In genomic region chr11:65976216-65977176, GRCh38 we compare ENCODE assay signal across 29 cellular contexts. TPM values are rescaled to one million over a fixed set of nuclear protein-coding genes. Genes with fewer than 3 reads are reported as not detected.
DNase-seq lines count a peak whose midpoint lies in the region; ATAC-seq, FAIRE-seq and TF ChIP-seq lines count a peak whose summit lies in the region.
"Had no signal": no experiment of that assay in that cellular context is flagged by ENCODE, and none has a peak within 500 bp of the region (broad histone marks: within the 10 kb centered on the region; RNA-seq: fewer than 3 reads in every experiment).

No MANE protein-coding gene starts in this region.

- no peaks in the 10 kb centered on the region for H3K27me3 Mint-ChIP-seq in activated CD4-positive, alpha-beta T cell treated with anti-CD3 and anti-CD28 coated beads, Interleukin-2, amount 10 ng/mL, durations not matched to agents 7 days and 5 days
- H3K27me3 Mint-ChIP-seq in WTC11 (ENCODE audit: low read depth), result no peaks in the 10 kb centered on the region
- H3K27me3 Mint-ChIP-seq: activated naive CD8-positive, alpha-beta T cell treated with anti-CD3 and anti-CD28 coated beads, Interleukin-2, amount 10 ng/mL, durations not matched to agents 7 days and 5 days; memory B cell; stimulated activated naive CD8-positive, alpha-beta T cell treated with anti-CD3 and anti-CD28 coated beads, Interleukin-15, Interleukin-2, amounts not matched to agents 100 ng/mL and 50 ng/mL, for 24 hours had no signal

- H3K36me3 Mint-ChIP-seq in activated CD4-positive, alpha-beta T cell treated with anti-CD3 and anti-CD28 coated beads, Interleukin-2, amount 10 ng/mL, durations not matched to agents 7 days and 5 days (ENCODE audit: low read depth), result peaks cover 49% of the 10 kb centered on the region
- H3K36me3 Mint-ChIP-seq in WTC11, result peaks cover 47% of the 10 kb centered on the region

- no peaks in the 10 kb centered on the region for H3K9me3 Mint-ChIP-seq in activated CD4-positive, alpha-beta T cell treated with anti-CD3 and anti-CD28 coated beads, Interleukin-2, amount 10 ng/mL, durations not matched to agents 7 days and 5 days
- no peaks in the 10 kb centered on the region for H3K9me3 Mint-ChIP-seq in WTC11
- H3K9me3 Mint-ChIP-seq: activated naive CD8-positive, alpha-beta T cell treated with anti-CD3 and anti-CD28 coated beads, Interleukin-2, amount 10 ng/mL, durations not matched to agents 7 days and 5 days; CD8-positive, alpha-beta memory T cell; memory B cell; stimulated activated naive CD8-positive, alpha-beta T cell treated with anti-CD3 and anti-CD28 coated beads, Interleukin-15, Interleukin-2, amounts not matched to agents 100 ng/mL and 50 ng/mL, for 24 hours had no signal

- no peak for TF ChIP-seq CTCF in WTC11 (IDR thresholded peaks at IDR 0.05)
- TF ChIP-seq CTCF in mucosa of descending colon (IDR thresholded peaks at IDR 0.05), result no peak
- no peak for TF ChIP-seq CTCF in omental fat pad (IDR thresholded peaks at IDR 0.05)

- no peak for TF ChIP-seq POLR2A in GM12891 (IDR thresholded peaks at IDR 0.05; ENCODE audit: low read depth, low read length)

- no peaks in the 10 kb centered on the region for H3K9me3 ChIP-seq in mucosa of descending colon
- H3K9me3 ChIP-seq: neutrophil, prostate gland had no signal

- peaks cover 7% of the 10 kb centered on the region for H3K36me3 ChIP-seq in mucosa of descending colon (ENCODE audit: low read depth)

- H3K4me1 ChIP-seq in mucosa of descending colon (ENCODE audit: low read depth), result no peaks in the 10 kb centered on the region
- H3K4me1 ChIP-seq: prostate gland had no signal

- DNase-seq in activated CD4-positive, alpha-beta T cell treated with anti-CD3 and anti-CD28 coated beads, Interleukin-2, amount 10 ng/mL, durations not matched to agents 7 days and 5 days, result no peak
- no peak for DNase-seq in activated CD4-positive, alpha-beta T cell treated with anti-CD3 and anti-CD28 coated beads for 48 hours
- DNase-seq in GM12891 (ENCODE audit: insufficient read length, low spot score) (no peak), WTC11 (ENCODE audit: low spot score) (no peak), mucosa of descending colon (peak in 1 of 3 donors; percentile 54), omental fat pad (ENCODE audit: low spot score) (no peak), urothelium cell line (ENCODE audit: low spot score) (no peak)
- no peak for DNase-seq in stimulated activated CD4-positive, alpha-beta T cell treated with anti-CD3 and anti-CD28 coated beads, Interleukin-4, amount 100 ng/mL, for 4 hours
- DNase-seq: 8988T; activated CD4-positive, alpha-beta T cell treated with anti-CD3 and anti-CD28 coated beads for 4 hours; activated CD8-positive, alpha-beta memory T cell treated with anti-CD3 and anti-CD28 coated beads, Interleukin-2, amount 50 U/mL, for 4 hours; activated naive CD8-positive, alpha-beta T cell treated with anti-CD3 and anti-CD28 coated beads, Interleukin-2, amount 10 ng/mL, durations not matched to agents 7 days and 5 days; CD8-positive, alpha-beta memory T cell; central memory CD4-positive, alpha-beta T cell; DMS153; MM.1S; NCI-H1417; NCI-H2081; NCI-H774 had no signal

- POLR2A ChIA-PET in activated CD4-positive, alpha-beta T cell treated with anti-CD3 and anti-CD28 coated beads, Interleukin-2, amount 10 ng/mL, durations not matched to agents 7 days and 5 days (lab: Charles Lee), result no interaction called here
- POLR2A ChIA-PET in WTC11 (lab: Charles Lee), result no interaction called here

- FAIRE-seq in GM12891 (lab: Jason Lieb, UNC) (no peak), urothelium cell line (lab: Jason Lieb, UNC) (no peak)
- FAIRE-seq: H54 had no signal

- H3K4me1 Mint-ChIP-seq in activated CD4-positive, alpha-beta T cell treated with anti-CD3 and anti-CD28 coated beads, Interleukin-2, amount 10 ng/mL, durations not matched to agents 7 days and 5 days, result peaks cover 1% of the 10 kb centered on the region
- H3K4me1 Mint-ChIP-seq in WTC11, result no peaks in the 10 kb centered on the region
- H3K4me1 Mint-ChIP-seq: activated naive CD8-positive, alpha-beta T cell treated with anti-CD3 and anti-CD28 coated beads, Interleukin-2, amount 10 ng/mL, durations not matched to agents 7 days and 5 days had no signal

- CTCF ChIA-PET in activated CD4-positive, alpha-beta T cell treated with anti-CD3 and anti-CD28 coated beads, Interleukin-2, amount 10 ng/mL, durations not matched to agents 7 days and 5 days (lab: Charles Lee), result interaction anchor here (0.6 to 0.9 kb wide), 3 partner anchors 10 to 88 kb away, joined by 3 to 4 read pairs (median 4); partner anchors contain the start of gene FIBP
- CTCF ChIA-PET in WTC11 (lab: Charles Lee), result interaction anchor here (0.8 to 1.6 kb wide), 6 partner anchors 10 to 117 kb away, joined by 3 to 8 read pairs (median 3); partner anchors contain the start of genes FIBP and MUS81

- no peak overlapping the region for H3K4me3 Mint-ChIP-seq in activated CD4-positive, alpha-beta T cell treated with anti-CD3 and anti-CD28 coated beads, Interleukin-2, amount 10 ng/mL, durations not matched to agents 7 days and 5 days
- no peak overlapping the region for H3K4me3 Mint-ChIP-seq in WTC11
- H3K4me3 Mint-ChIP-seq: activated naive CD8-positive, alpha-beta T cell treated with anti-CD3 and anti-CD28 coated beads, Interleukin-2, amount 10 ng/mL, durations not matched to agents 7 days and 5 days; memory B cell; stimulated activated naive CD8-positive, alpha-beta T cell treated with anti-CD3 and anti-CD28 coated beads, Interleukin-15, Interleukin-2, amounts not matched to agents 100 ng/mL and 50 ng/mL, for 24 hours had no signal

- ATAC-seq in WTC11 (no peak), mucosa of descending colon (peak; percentile 20), omental fat pad (ENCODE audit: low FRiP score) (no peak)
- ATAC-seq: left lobe of liver had no signal

- H3K4me3 ChIP-seq in mucosa of descending colon, result no peak overlapping the region
- H3K4me3 ChIP-seq: prostate gland, SK-N-MC had no signal

- intact Hi-C loops in mucosa of descending colon (cut with DNase I, micrococcal nuclease), result no loop called here

- peak overlapping the region; percentile 54 for H3K27ac Mint-ChIP-seq in activated CD4-positive, alpha-beta T cell treated with anti-CD3 and anti-CD28 coated beads, Interleukin-2, amount 10 ng/mL, durations not matched to agents 7 days and 5 days
- peak overlapping the region; percentile 67 for H3K27ac Mint-ChIP-seq in WTC11
- H3K27ac Mint-ChIP-seq: stimulated activated naive CD8-positive, alpha-beta T cell treated with anti-CD3 and anti-CD28 coated beads, Interleukin-15, Interleukin-2, amounts not matched to agents 100 ng/mL and 50 ng/mL, for 24 hours had no signal

TF ChIP-seq in GM12891, 5 proteins besides CTCF, POLR2A, EP300 and RAD21:
- 0 out of 2 replicates have a peak, but pooled peaks have one; percentile 15 for TF ChIP-seq POLR2AphosphoS5 (IDR thresholded peaks at IDR 0.05; ENCODE audit: low read depth, low read length)
- no peak for TF ChIP-seq POU2F2 (IDR thresholded peaks at IDR 0.05; ENCODE audit: low read depth, low read length)
- TF ChIP-seq SPI1 (IDR thresholded peaks at IDR 0.05; ENCODE audit: low read depth, low read length), result no peak
- TF ChIP-seq PAX5 (IDR thresholded peaks at IDR 0.05; ENCODE audit: insufficient read depth, low read length, severe bottlenecking), result no peak
TF ChIP-seq in GM12891: peak in this region for 1.

TF ChIP-seq in WTC11, 78 proteins besides CTCF, POLR2A, EP300 and RAD21 (continues in another document):
- TF ChIP-seq GRHL2 (CRISPR knock-in tag; IDR thresholded peaks at IDR 0.05; ENCODE audit: insufficient replicate concordance, severe bottlenecking) (no peak), NFYB (CRISPR knock-in tag; conservative IDR thresholded peaks at IDR 0.05; ENCODE audit: low read depth) (no peak)

RNA-seq across cellular contexts. Expression of gene SART1, which starts 15.0 kb away (rescaled TPM):
- 10 to 100 TPM; 79.6 to 81.7 TPM for total RNA-seq in activated CD4-positive, alpha-beta T cell treated with anti-CD3 and anti-CD28 coated beads, Interleukin-2, amount 10 ng/mL, durations not matched to agents 7 days and 5 days
- polyA plus RNA-seq in GM12891 (2012; ENCODE audit: low read depth, missing spikeins), result 52.9 TPM
- total RNA-seq in WTC11 (2021) (52.3 to 57.0 TPM (median 52.5 TPM) in 3 replicates), mucosa of descending colon (10 to 100 TPM; 40.1 to 60.2 (median 41.8) TPM), omental fat pad (10 to 100 TPM; 22.5 to 62.4 (median 47.1) TPM)

RNA-seq across cellular contexts. Expression of gene EIF1AD, which starts 25.5 kb away (rescaled TPM):
- 10 to 100 TPM; 50.4 to 54.4 TPM for total RNA-seq in activated CD4-positive, alpha-beta T cell treated with anti-CD3 and anti-CD28 coated beads, Interleukin-2, amount 10 ng/mL, durations not matched to agents 7 days and 5 days
- 20.3 TPM for polyA plus RNA-seq in GM12891 (2012; ENCODE audit: low read depth, missing spikeins)
- total RNA-seq in WTC11 (2021) (29.7 to 37.6 TPM (median 32.6 TPM) in 3 replicates), mucosa of descending colon (10 to 100 TPM; 25.5 to 35.3 (median 30.3) TPM), omental fat pad (10 to 100 TPM; 24.6 to 58.2 (median 28.8) TPM)

RNA-seq across cellular contexts. Expression of gene BANF1, which starts 25.8 kb away (rescaled TPM):
- 100 to 1,000 TPM; 223 to 236 TPM for total RNA-seq in activated CD4-positive, alpha-beta T cell treated with anti-CD3 and anti-CD28 coated beads, Interleukin-2, amount 10 ng/mL, durations not matched to agents 7 days and 5 days
- 206 TPM for polyA plus RNA-seq in GM12891 (2012; ENCODE audit: low read depth, missing spikeins)
- 269 to 314 TPM (median 310 TPM) in 3 replicates for total RNA-seq in WTC11 (2021)
- 100 to 1,000 TPM; 130 to 155 (median 131) TPM for total RNA-seq in mucosa of descending colon
- total RNA-seq in omental fat pad, result 10 to 100 TPM; 24.6 to 40.8 (median 33.0) TPM

RNA-seq across cellular contexts. Expression of gene TSGA10IP, which starts 31.2 kb away (rescaled TPM):
- total RNA-seq in activated CD4-positive, alpha-beta T cell treated with anti-CD3 and anti-CD28 coated beads, Interleukin-2, amount 10 ng/mL, durations not matched to agents 7 days and 5 days, result not detected
- polyA plus RNA-seq in GM12891 (2012; ENCODE audit: low read depth, missing spikeins), result not detected
- total RNA-seq in WTC11 (2021), result 3.4 to 4.5 TPM (median 4.1 TPM) in 3 replicates
- total RNA-seq in mucosa of descending colon, result under 1 TPM in 1 of 3 donors, not detected in 2; 0.19 TPM
- under 1 TPM in 1 of 4 donors, not detected in 3; 0.24 TPM for total RNA-seq in omental fat pad
- total RNA-seq: activated naive CD8-positive, alpha-beta T cell treated with anti-CD3 and anti-CD28 coated beads, Interleukin-2, amount 10 ng/mL, durations not matched to agents 7 days and 5 days; CD8-positive, alpha-beta memory T cell; dermis microvascular lymphatic vessel endothelial cell; HT-29; left lobe of liver; T-helper 2 cell treated with Interferon-gamma antibody and Interleukin-4, amounts not matched to agents 100 ng/mL and 5 ng/mL, for 36 hours had no signal
- polyA plus RNA-seq: CD8-positive, alpha-beta memory T cell had no signal

RNA-seq across cellular contexts. Expression of gene CST6, which starts 35.3 kb away (rescaled TPM):
- total RNA-seq in activated CD4-positive, alpha-beta T cell treated with anti-CD3 and anti-CD28 coated beads, Interleukin-2, amount 10 ng/mL, durations not matched to agents 7 days and 5 days, result not detected
- not detected for polyA plus RNA-seq in GM12891 (2012; ENCODE audit: low read depth, missing spikeins)
- total RNA-seq in WTC11 (2021) (0.72 to 2.7 TPM (median 1.9 TPM) in 3 replicates), mucosa of descending colon (not detected), omental fat pad (1 to 10 TPM in 2 of 4 donors, not detected in 2; 1.6 to 6.2 TPM)
- total RNA-seq: activated naive CD8-positive, alpha-beta T cell treated with anti-CD3 and anti-CD28 coated beads, Interleukin-2, amount 10 ng/mL, durations not matched to agents 7 days and 5 days; CD8-positive, alpha-beta memory T cell; left lobe of liver; T-helper 2 cell treated with Interferon-gamma antibody and Interleukin-4, amounts not matched to agents 100 ng/mL and 5 ng/mL, for 36 hours had no signal
- polyA plus RNA-seq: CD8-positive, alpha-beta memory T cell had no signal
